Comparison of ENCODE assay signal across 8 cellular contexts in the genomic region with DNA sequence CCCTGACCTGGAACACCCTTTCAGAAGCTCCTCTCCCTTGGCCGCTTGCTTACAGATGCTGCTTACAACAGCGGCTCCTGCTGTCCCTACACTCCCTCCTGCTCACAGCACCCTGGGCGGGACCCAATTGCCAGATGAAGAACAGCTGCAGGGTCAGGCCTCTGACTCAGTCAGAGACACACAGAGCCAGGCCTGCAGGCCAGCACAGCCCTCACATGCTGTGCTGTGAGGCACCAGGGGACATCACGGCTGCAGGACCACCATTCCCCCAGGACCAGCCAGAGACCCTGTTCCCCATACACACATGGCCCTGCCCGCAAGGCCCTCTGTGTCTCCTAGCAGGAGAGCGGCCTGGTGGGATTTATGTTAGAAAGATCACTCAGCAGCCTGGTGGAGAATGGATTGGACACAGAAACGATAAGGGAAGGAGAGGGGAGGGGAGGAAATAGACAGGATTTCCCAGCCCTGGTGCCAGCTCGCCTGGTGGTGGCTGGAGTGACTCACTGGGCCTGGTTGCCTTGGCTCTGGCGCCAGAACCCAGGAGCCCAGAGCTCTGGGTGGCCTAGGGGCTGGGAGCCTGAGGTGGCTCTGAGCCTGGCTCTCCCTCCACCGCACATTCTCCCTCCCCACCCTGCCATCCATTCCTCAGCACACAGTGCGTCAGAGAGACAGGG. TPM values are rescaled to one million over a fixed set of nuclear protein-coding genes. Genes with fewer than 3 reads are reported as not detected.
DNase-seq lines count a peak whose midpoint lies in the region; ATAC-seq and TF ChIP-seq lines count a peak whose summit lies in the region.

No MANE protein-coding gene starts in this region.

- no peaks in the 10 kb centered on the region for H3K36me3 ChIP-seq in right lobe of liver

- no peak for TF ChIP-seq POLR2A in right lobe of liver (IDR thresholded peaks at IDR 0.05)

- TF ChIP-seq CTCF in C4-2B (conservative IDR thresholded peaks at IDR 0.05) (no peak), right lobe of liver (IDR thresholded peaks at IDR 0.05) (peak in 3 of 4 donors; percentile 20 to 24 (median 20))

- H3K27me3 ChIP-seq in right lobe of liver: no peaks in the 10 kb centered on the region

- 47% methylated on average over 3 of the region's 11 CpGs for WGBS in right lobe of liver (ENCODE audit: insufficient coverage, low coverage, low lambda C conversion rate, missing lambda C conversion rate)

- no peaks in the 10 kb centered on the region for H3K9me3 ChIP-seq in right lobe of liver

- intact Hi-C loops in right lobe of liver (cut with DNase I): no loop called here

- H3K27ac ChIP-seq in C4-2B (peak overlapping the region; percentile 10), cingulate gyrus (ENCODE audit: low read depth, low read length) (peak overlapping the region; percentile 78), right lobe of liver (peak overlapping the region; percentile 40 to 54 (median 53))

- DNase-seq in NCI-H510A (lab: John Stamatoyannopoulos, UW): peak; percentile 59
- peak in 2 of 3 donors; percentile 57 to 58 for DNase-seq in right lobe of liver
- peak; percentile 38 for DNase-seq in superior temporal gyrus (ENCODE audit: extremely low spot score)
- no peak for DNase-seq in iPS-NIHi7 (ENCODE audit: extremely low spot score)

- ATAC-seq in right lobe of liver (peak; percentile 55 to 79 (median 62)), GM18873 (IDR thresholded peaks at IDR 0.05; ENCODE audit: low FRiP score, unreplicated experiment) (no peak), GM21360 (IDR thresholded peaks at IDR 0.05; ENCODE audit: unreplicated experiment) (no peak)

- peaks cover 0 to 30% (median 5%) of the 10 kb centered on the region in 4 donors for H3K4me1 ChIP-seq in right lobe of liver

- H3K4me3 ChIP-seq in right lobe of liver: no peak overlapping the region

RNA-seq across cellular contexts. Expression of a gene that starts 6.7 kb away (rescaled TPM):
- 10 to 100 TPM; 23.1 to 66.7 (median 43.3) TPM for total RNA-seq in right lobe of liver

RNA-seq across cellular contexts. Expression of a gene that starts 29.2 kb away (rescaled TPM):
- total RNA-seq in right lobe of liver: 1 to 10 TPM in 5 of 6 experiments, not detected in 1; 1.0 to 4.2 (median 2.0) TPM

RNA-seq across cellular contexts. Expression of a gene that starts 39.3 kb away (rescaled TPM):
- total RNA-seq in right lobe of liver: not detected

RNA-seq across cellular contexts. Expression of a gene that starts 54.6 kb away (rescaled TPM):
- 10 to 100 TPM; 23.6 to 39.6 (median 32.0) TPM for total RNA-seq in right lobe of liver

Comparison
In these comparisons a context has a peak if more than half of its experiments do, and no peak if none do; other contexts are left out.
1. H3K27ac ChIP-seq: peak in every context shown above with its lines; median percentile 78 in cingulate gyrus; 53 in right lobe of liver; 10 in C4-2B.
2. ATAC-seq: peak in right lobe of liver (4 of 4); none in GM18873 (single experiment) and GM21360 (single experiment).